Comparison of ENCODE assay signal across 1 cellular context in genomic region chr4:182917182-182918043, GRCh38.
TF ChIP-seq lines count a peak whose summit lies in the region.

Gene DCTD, minus strand, starts transcription at chr4:182917386. Its CDS starts 1,818 bp downstream, at chr4:182915568.

TF ChIP-seq in K562, 482 proteins besides CTCF, POLR2A, EP300 and RAD21 (continued from another document):
- TF ChIP-seq NKRF (IDR thresholded peaks at IDR 0.05; ENCODE audit: borderline replicate concordance) = no peak
- TF ChIP-seq ZNF764 (CRISPR knock-in tag; IDR thresholded peaks at IDR 0.05; ENCODE audit: low read depth) = no peak
- TF ChIP-seq MCM3 (IDR thresholded peaks at IDR 0.05) = no peak
- TF ChIP-seq ZNF699 (CRISPR knock-in tag; IDR thresholded peaks at IDR 0.05; ENCODE audit: insufficient replicate concordance) = no peak
- TF ChIP-seq SETDB1 (IDR thresholded peaks at IDR 0.05; ENCODE audit: low read length) = no peak
- TF ChIP-seq TAF9B (IDR thresholded peaks at IDR 0.05; ENCODE audit: partially characterized antibody) = no peak
- no peak for TF ChIP-seq NUFIP1 (IDR thresholded peaks at IDR 0.05; ENCODE audit: partially characterized antibody)
- 0 out of 2 replicates have a peak, but pooled peaks have one; percentile 59 for TF ChIP-seq GATAD2B (IDR thresholded peaks at IDR 0.05; ENCODE audit: borderline replicate concordance)
- TF ChIP-seq FOXP4 (CRISPR knock-in tag; IDR thresholded peaks at IDR 0.05; ENCODE audit: borderline replicate concordance) = no peak
- TF ChIP-seq HEY1 (CRISPR knock-in tag; IDR thresholded peaks at IDR 0.05; ENCODE audit: borderline replicate concordance) = no peak
- TF ChIP-seq ZNF143 (CRISPR knock-in tag; IDR thresholded peaks at IDR 0.05) = no peak
- TF ChIP-seq TSC22D4 (tag; IDR thresholded peaks at IDR 0.05) = no peak
- TF ChIP-seq ZNF592 (IDR thresholded peaks at IDR 0.05) = peak; percentile 37; the same call in 1 of the 2 replicates
TF ChIP-seq in K562: peak in this region for 87.
